In genomic region chr1:153227810-153228209, GRCh38 we compare ENCODE assay signal across 31 cellular contexts. TPM values are rescaled to one million over a fixed set of nuclear protein-coding genes. Genes with fewer than 3 reads are reported as not detected.
"Had no signal": no experiment of that assay in that cellular context is flagged by ENCODE, and none has a peak within 500 bp of the region (broad histone marks: within the 10 kb centered on the region; RNA-seq: fewer than 3 reads in every experiment).

No MANE protein-coding gene starts in this region.

- H3K27ac ChIP-seq: stomach, suprapubic skin, testis, thoracic aorta, thyroid gland, tibial artery, tibial nerve, transverse colon, upper lobe of left lung, upper lobe of right lung, uterus, vagina had no signal

- H3K9me3 ChIP-seq: stomach, suprapubic skin, testis, thoracic aorta, thyroid gland, tibial artery, tibial nerve, transverse colon, upper lobe of left lung, upper lobe of right lung, uterus, vagina had no signal

- FAIRE-seq: urothelium cell line had no signal

- DNase-seq: stimulated activated CD4-positive, alpha-beta T cell treated with anti-CD3 and anti-CD28 coated beads, Interleukin-2, amount 100 ng/mL, for 48 hours; stimulated activated CD4-positive, alpha-beta T cell treated with anti-CD3 and anti-CD28 coated beads, Interleukin-4, amount 100 ng/mL, for 1 hour; stimulated activated CD4-positive, alpha-beta T cell treated with anti-CD3 and anti-CD28 coated beads, Interleukin-4, amount 100 ng/mL, for 24 hours; stimulated activated CD4-positive, alpha-beta T cell treated with anti-CD3 and anti-CD28 coated beads, Interleukin-4, amount 100 ng/mL, for 4 hours; stimulated activated CD8-positive, alpha-beta memory T cell treated with anti-CD3 and anti-CD28 coated beads, Interleukin-4, amount 100 ng/mL, for 48 hours; stimulated activated naive B cell treated with anti-CD40 and anti-IgM and Interleukin-4, amounts not matched to agents 10 μg/mL and 1 μg/mL and 100 μg/mL, for 72 hours; stimulated activated naive CD4-positive, alpha-beta T cell; stimulated activated naive CD4-positive, alpha-beta T cell treated with Interleukin-2 at 50 U/mL for 16 hours; stimulated activated naive CD8-positive, alpha-beta T cell treated with anti-CD3 and anti-CD28 coated beads, Interleukin-15, amount 100 ng/mL, for 72 hours; stimulated activated naive CD8-positive, alpha-beta T cell treated with anti-CD3 and anti-CD28 coated beads, Interleukin-15, Interleukin-2, amounts not matched to agents 100 U/mL and 50 U/mL, for 24 hours; stomach; substantia nigra; testis; thyroid gland; tibial artery; transverse colon; trophoblast cell; upper lobe of left lung; upper lobe of right lung; uterus had no signal

- H3K27me3 ChIP-seq: testis, thyroid gland, upper lobe of left lung, vagina had no signal

- H3K4me3 ChIP-seq: stomach, suprapubic skin, testis, thoracic aorta, thyroid gland, tibial artery, tibial nerve, transverse colon, upper lobe of left lung, upper lobe of right lung, uterus, vagina had no signal

- ATAC-seq: stimulated activated effector memory CD8-positive, alpha-beta T cell treated with anti-CD3 and anti-CD28 coated beads, Interleukin-12 subunit alpha, Interleukin-12 subunit beta, amount 100 ng/mL, for 72 hours; stimulated activated memory B cell treated with anti-CD40 and anti-IgM and Interleukin-4, amounts not matched to agents 10 μg/mL and 1 μg/mL and 100 μg/mL, for 72 hours; stimulated activated naive B cell treated with anti-CD40 and anti-IgM and Interleukin-4, amounts not matched to agents 10 μg/mL and 1 μg/mL and 100 μg/mL, for 72 hours; stimulated activated naive CD8-positive, alpha-beta T cell treated with anti-CD3 and anti-CD28 coated beads, Interleukin-15, amount 100 ng/mL, for 72 hours; stimulated activated naive CD8-positive, alpha-beta T cell treated with anti-CD3 and anti-CD28 coated beads, Interleukin-15, Interleukin-2, amounts not matched to agents 100 U/mL and 50 U/mL, for 24 hours had no signal

- H3K4me1 ChIP-seq: suprapubic skin, testis, thyroid gland, tibial artery, tibial nerve, transverse colon, upper lobe of left lung, upper lobe of right lung, uterus, vagina had no signal

- H3K36me3 ChIP-seq: stomach, suprapubic skin, thoracic aorta, thyroid gland, tibial artery, tibial nerve, transverse colon, upper lobe of left lung, upper lobe of right lung, uterus, vagina had no signal

RNA-seq across cellular contexts. Expression of gene PRR9, which starts 10.4 kb away (rescaled TPM):
- total RNA-seq: stomach, subcutaneous adipose tissue, thoracic aorta, thyroid gland, tibial nerve, transverse colon, upper lobe of left lung, upper lobe of right lung, ureter, urinary bladder, uterus, vagina had no signal
- polyA plus RNA-seq: stomach, urinary bladder had no signal

RNA-seq across cellular contexts. Expression of gene LELP1, which starts 24.6 kb away (rescaled TPM):
- total RNA-seq: stomach, subcutaneous adipose tissue, suprapubic skin, temporal lobe, thoracic aorta, tibial nerve, transverse colon, upper lobe of left lung, upper lobe of right lung, ureter, urinary bladder, uterus, vagina had no signal
- polyA plus RNA-seq: stomach, urinary bladder had no signal

RNA-seq across cellular contexts. Expression of gene LORICRIN, which starts 31.7 kb away (rescaled TPM):
- total RNA-seq: stomach, subcutaneous adipose tissue, thoracic aorta, thyroid gland, transverse colon, upper lobe of left lung, upper lobe of right lung, ureter, urinary bladder, uterus, vagina had no signal
- polyA plus RNA-seq: stomach, urinary bladder had no signal
